In genomic region chr16:11399261-11399831, GRCh38 we compare ENCODE assay signal across 29 cellular contexts.
"Had no signal": no experiment of that assay in that cellular context is flagged by ENCODE, and none has a peak within 500 bp of the region (broad histone marks: within the 10 kb centered on the region; RNA-seq: fewer than 3 reads in every experiment).

No MANE protein-coding gene starts in this region.

- H3K36me3 ChIP-seq: brain microvascular endothelial cell, esophagus squamous epithelium, lower lobe of right lung, ovary, transverse colon had no signal

- H3K9me3 ChIP-seq: esophagus squamous epithelium, lower lobe of right lung, neutrophil, ovary, psoas muscle, transverse colon had no signal

- H3K4me3 ChIP-seq: esophagus squamous epithelium, lower lobe of right lung, ovary, psoas muscle, transverse colon had no signal

- H3K4me1 ChIP-seq: lower lobe of right lung, transverse colon had no signal

- ATAC-seq: left colon, lower lobe of right lung, psoas muscle had no signal

- H3K27ac Mint-ChIP-seq: activated CD4-positive, alpha-beta memory T cell treated with anti-CD3 and anti-CD28 coated beads for 36 hours; activated CD4-positive, alpha-beta T cell treated with anti-CD3 and anti-CD28 coated beads, Interleukin-2, amount 10 ng/mL, durations not matched to agents 24 days and 14 days; activated naive CD4-positive, alpha-beta T cell treated with anti-CD3 and anti-CD28 coated beads, Interleukin-2, amount 10 ng/mL, durations not matched to agents 7 days and 5 days; nephron; T-helper 1 cell treated with Interleukin-12 subunit alpha and Interleukin-12 subunit beta and Interleukin-4 antibody, amounts not matched to agents 30 μg/mL and 1 μg/mL, for 36 hours had no signal

- H3K27ac ChIP-seq: brain microvascular endothelial cell, epithelial cell of prostate, esophagus squamous epithelium, lower lobe of right lung, neutrophil, ovary, psoas muscle, transverse colon, VCaP had no signal

- H3K36me3 Mint-ChIP-seq: activated CD4-positive, alpha-beta memory T cell treated with anti-CD3 and anti-CD28 coated beads for 36 hours; activated naive CD4-positive, alpha-beta T cell treated with anti-CD3 and anti-CD28 coated beads, Interleukin-2, amount 10 ng/mL, durations not matched to agents 7 days and 5 days had no signal

- FAIRE-seq: astrocyte, TTC549, urothelium cell line had no signal

- DNase-seq: activated CD4-positive, alpha-beta memory T cell treated with anti-CD3 and anti-CD28 coated beads for 36 hours; activated CD4-positive, alpha-beta T cell treated with anti-CD3 and anti-CD28 coated beads, Interleukin-2, amount 10 ng/mL, durations not matched to agents 24 days and 14 days; activated CD8-positive, alpha-beta memory T cell treated with anti-CD3 and anti-CD28 coated beads, Interleukin-2, amount 50 U/mL, for 4 hours; activated gamma-delta T cell; activated T-cell treated with anti-CD3 and anti-CD28 coated beads, Interleukin-2, amount 50 U/mL, for 1 hour; amniotic stem cell; brain microvascular endothelial cell; caudate nucleus; esophagus squamous epithelium; foreskin melanocyte; islet precursor cell; lower lobe of right lung; mesendoderm; psoas muscle; stimulated activated naive CD4-positive, alpha-beta T cell treated with Interleukin-2 at 50 U/mL for 16 hours; SW 1271; T-helper 9 cell; transverse colon had no signal

- H3K27me3 ChIP-seq: brain microvascular endothelial cell, neutrophil, ovary, transverse colon had no signal

- H3K9me3 Mint-ChIP-seq: activated CD4-positive, alpha-beta memory T cell treated with anti-CD3 and anti-CD28 coated beads for 36 hours; activated CD4-positive, alpha-beta T cell treated with anti-CD3 and anti-CD28 coated beads, Interleukin-2, amount 10 ng/mL, durations not matched to agents 24 days and 14 days; activated naive CD4-positive, alpha-beta T cell treated with anti-CD3 and anti-CD28 coated beads, Interleukin-2, amount 10 ng/mL, durations not matched to agents 7 days and 5 days; nephron; T-helper 1 cell treated with Interleukin-12 subunit alpha and Interleukin-12 subunit beta and Interleukin-4 antibody, amounts not matched to agents 30 μg/mL and 1 μg/mL, for 36 hours had no signal
